1 cellular context compared by ENCODE assay signal in genomic region chr6:34459899-34460593, GRCh38.
TF ChIP-seq lines count a peak whose summit lies in the region.

No MANE protein-coding gene starts in this region.

TF ChIP-seq in H1, 55 proteins besides CTCF, POLR2A, EP300 and RAD21:
- TF ChIP-seq, protein P1, sequence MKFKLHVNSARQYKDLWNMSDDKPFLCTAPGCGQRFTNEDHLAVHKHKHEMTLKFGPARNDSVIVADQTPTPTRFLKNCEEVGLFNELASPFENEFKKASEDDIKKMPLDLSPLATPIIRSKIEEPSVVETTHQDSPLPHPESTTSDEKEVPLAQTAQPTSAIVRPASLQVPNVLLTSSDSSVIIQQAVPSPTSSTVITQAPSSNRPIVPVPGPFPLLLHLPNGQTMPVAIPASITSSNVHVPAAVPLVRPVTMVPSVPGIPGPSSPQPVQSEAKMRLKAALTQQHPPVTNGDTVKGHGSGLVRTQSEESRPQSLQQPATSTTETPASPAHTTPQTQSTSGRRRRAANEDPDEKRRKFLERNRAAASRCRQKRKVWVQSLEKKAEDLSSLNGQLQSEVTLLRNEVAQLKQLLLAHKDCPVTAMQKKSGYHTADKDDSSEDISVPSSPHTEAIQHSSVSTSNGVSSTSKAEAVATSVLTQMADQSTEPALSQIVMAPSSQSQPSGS (IDR thresholded peaks at IDR 0.05; ENCODE audit: low read length), result no peak
- no peak for TF ChIP-seq BCL11A (IDR thresholded peaks at IDR 0.05; ENCODE audit: low read depth in 2 of 2, low read length in 2 of 2)
- no peak for TF ChIP-seq CBX8 (IDR thresholded peaks at IDR 0.05; ENCODE audit: borderline replicate concordance, low read depth, low read length)
- 0 out of 2 replicates have a peak, but pooled peaks have one; percentile 17 for TF ChIP-seq KDM1A (IDR thresholded peaks at IDR 0.05; ENCODE audit: borderline replicate concordance, low read length)
- TF ChIP-seq EZH2 (IDR thresholded peaks at IDR 0.05; ENCODE audit: low read depth, low read length, severe bottlenecking), result no peak
- TF ChIP-seq SRF (IDR thresholded peaks at IDR 0.05; ENCODE audit: low read depth, low read length), result no peak
